In genomic region chr7:51219261-51219988, GRCh38 we compare ENCODE assay signal across 1 cellular context.
TF ChIP-seq lines count a peak whose summit lies in the region.

No MANE protein-coding gene starts in this region.

TF ChIP-seq in IMR-90, 13 proteins besides CTCF, POLR2A, EP300 and RAD21 (continued from another document):
- TF ChIP-seq USF2 (IDR thresholded peaks at IDR 0.05; ENCODE audit: low read depth, low read length) (no peak), ELK1 (IDR thresholded peaks at IDR 0.05; ENCODE audit: borderline replicate concordance, low read depth, low read length) (no peak), MAZ (IDR thresholded peaks at IDR 0.05; ENCODE audit: borderline replicate concordance, low read depth, low read length) (no peak), NFE2L2 (IDR thresholded peaks at IDR 0.05; ENCODE audit: low read depth, low read length) (no peak), CHD1 (IDR thresholded peaks at IDR 0.05; ENCODE audit: low read depth, low read length) (no peak), CEBPB (IDR thresholded peaks at IDR 0.05; ENCODE audit: low read depth, low read length) (no peak), BHLHE40 (IDR thresholded peaks at IDR 0.05; ENCODE audit: low read depth, low read length) (no peak), MXI1 (IDR thresholded peaks at IDR 0.05; ENCODE audit: borderline replicate concordance, low read depth, low read length) (no peak)
